In the genomic region with DNA sequence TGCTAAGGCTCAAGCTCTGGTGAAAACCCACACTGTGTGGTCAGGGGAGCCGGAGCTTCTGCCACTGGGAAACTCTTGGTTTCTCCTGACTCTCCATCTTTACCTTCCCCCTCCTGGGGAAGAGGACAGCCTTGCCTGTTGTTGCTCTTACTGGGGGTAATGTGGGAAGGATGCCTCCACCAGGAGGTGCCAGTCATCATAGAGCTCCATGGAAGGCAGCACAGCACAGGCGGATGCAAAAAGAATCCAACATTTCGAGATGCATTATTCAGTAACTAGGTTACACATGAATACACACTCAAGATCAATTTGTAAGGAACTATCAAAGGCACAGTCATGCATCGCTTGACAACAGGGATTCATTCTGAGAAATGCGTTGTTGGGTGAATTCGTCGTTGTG, we compare ENCODE assay signal across 13 cellular contexts.
DNase-seq lines count a peak whose midpoint lies in the region; ATAC-seq, FAIRE-seq and TF ChIP-seq lines count a peak whose summit lies in the region.
"Had no signal": no experiment of that assay in that cellular context is flagged by ENCODE, and none has a peak within 500 bp of the region (broad histone marks: within the 10 kb centered on the region; RNA-seq: fewer than 3 reads in every experiment).

No MANE protein-coding gene starts in this region.

- H2BK5ac ChIP-seq in mesendoderm (ENCODE audit: low read length) = no peak overlapping the region

- H3K79me1 ChIP-seq in mesendoderm (ENCODE audit: low read length) = no peaks in the 10 kb centered on the region

- H3K36me3 ChIP-seq in bronchial epithelial cell (ENCODE audit: control insufficient read depth, insufficient read depth, low read length) (no peaks in the 10 kb centered on the region), mesendoderm (ENCODE audit: control insufficient read depth, insufficient read depth, low read length) (no peaks in the 10 kb centered on the region)
- H3K36me3 ChIP-seq: ascending aorta had no signal

- H4K5ac ChIP-seq in mesendoderm (ENCODE audit: low read length) = no peak overlapping the region

- H3K18ac ChIP-seq in mesendoderm (ENCODE audit: low read length) = no peak overlapping the region

- H3K4me3 ChIP-seq in bronchial epithelial cell (ENCODE audit: low read depth, low read length) (no peak overlapping the region), mesendoderm (ENCODE audit: low read length) (no peak overlapping the region)
- H3K4me3 ChIP-seq: ascending aorta, smooth muscle cell had no signal

- no peak overlapping the region for H2AK5ac ChIP-seq in mesendoderm (ENCODE audit: low read length)

- no peak overlapping the region for H3K4me2 ChIP-seq in mesendoderm (ENCODE audit: low read length)
- H3K4me2 ChIP-seq: smooth muscle cell had no signal

- H2BK120ac ChIP-seq in mesendoderm (ENCODE audit: low read depth, low read length) = no peak overlapping the region

- H3K27ac ChIP-seq in mesendoderm (ENCODE audit: low read depth, low read length) = no peak overlapping the region
- H3K27ac ChIP-seq: ascending aorta had no signal

- DNase-seq in ELF-1 (ENCODE audit: low read depth, low spot score) = peak; percentile 3
- peak; percentile 39 for DNase-seq in NCI-H2107 (lab: John Stamatoyannopoulos, UW)
- no peak for DNase-seq in bronchial epithelial cell (ENCODE audit: low read depth)
- DNase-seq in mesendoderm = peak; percentile 57
- DNase-seq in left cardiac atrium = no peak
- DNase-seq in activated CD8-positive, alpha-beta memory T cell treated with anti-CD3 and anti-CD28 coated beads, Interleukin-2, amount 50 U/mL, for 48 hours = no peak
- DNase-seq in cerebellar cortex (ENCODE audit: low spot score) = no peak
- DNase-seq: activated CD8-positive, alpha-beta memory T cell treated with anti-CD3 and anti-CD28 coated beads, Interleukin-2, amount 50 U/mL, for 4 hours; COR-L47 had no signal

- WGBS in mesendoderm (ENCODE audit: extremely low coverage, insufficient coverage, low lambda C conversion rate) = no CpG with 5 or more reads among the region's 7 CpGs

- H3K27me3 ChIP-seq in bronchial epithelial cell (ENCODE audit: control insufficient read depth, insufficient read depth, low read length) (no peaks in the 10 kb centered on the region), mesendoderm (ENCODE audit: insufficient read depth, low read length, poor library complexity) (no peaks in the 10 kb centered on the region)
- H3K27me3 ChIP-seq: ascending aorta had no signal

- H3K4me1 ChIP-seq in mesendoderm (ENCODE audit: control insufficient read depth, low read depth, low read length) = no peaks in the 10 kb centered on the region
- H3K4me1 ChIP-seq: ascending aorta had no signal

- H3K4ac ChIP-seq in mesendoderm (ENCODE audit: low read depth, low read length) = no peak overlapping the region

- intact Hi-C loops in left cardiac atrium (cut with DNase I) = loop anchor here (2.0 to 10.0 kb wide), 4 partner anchors 65 to 423 kb away; no protein-coding TSS in a partner anchor

- no peak for FAIRE-seq in bronchial epithelial cell (lab: Jason Lieb, UNC)
- FAIRE-seq: TTC549 had no signal

- no peak overlapping the region for H3K9ac ChIP-seq in mesendoderm (ENCODE audit: low read length)

- H2BK15ac ChIP-seq in mesendoderm (replicated peaks; ENCODE audit: low read depth) = no peak overlapping the region

- no peak overlapping the region for H3K56ac ChIP-seq in mesendoderm (ENCODE audit: low read length)

- peak; percentile 3 for TF ChIP-seq CTCF in bronchial epithelial cell (IDR thresholded peaks at IDR 0.05; ENCODE audit: insufficient read depth, low read length, severe bottlenecking)

- H4K8ac ChIP-seq in mesendoderm (ENCODE audit: low read depth, low read length) = no peak overlapping the region

- ATAC-seq in left cardiac atrium = no peak
- no peak for ATAC-seq in HG03432 (IDR thresholded peaks at IDR 0.05; ENCODE audit: unreplicated experiment)

- H3K23ac ChIP-seq in mesendoderm (ENCODE audit: low read length) = no peak overlapping the region

- H3K79me2 ChIP-seq in mesendoderm (ENCODE audit: control insufficient read depth, insufficient read depth, low read length) = no peaks in the 10 kb centered on the region

Comparison
In these comparisons a context has a peak if more than half of its experiments do, and no peak if none do; other contexts are left out.
1. DNase-seq: peak in ELF-1 (single experiment), NCI-H2107 (single experiment) and mesendoderm (single experiment); none in bronchial epithelial cell (single experiment), left cardiac atrium (single experiment), activated CD8-positive, alpha-beta memory T cell treated with anti-CD3 and anti-CD28 coated beads, Interleukin-2, amount 50 U/mL, for 48 hours (single experiment) and cerebellar cortex (single experiment).